In the genomic region with DNA sequence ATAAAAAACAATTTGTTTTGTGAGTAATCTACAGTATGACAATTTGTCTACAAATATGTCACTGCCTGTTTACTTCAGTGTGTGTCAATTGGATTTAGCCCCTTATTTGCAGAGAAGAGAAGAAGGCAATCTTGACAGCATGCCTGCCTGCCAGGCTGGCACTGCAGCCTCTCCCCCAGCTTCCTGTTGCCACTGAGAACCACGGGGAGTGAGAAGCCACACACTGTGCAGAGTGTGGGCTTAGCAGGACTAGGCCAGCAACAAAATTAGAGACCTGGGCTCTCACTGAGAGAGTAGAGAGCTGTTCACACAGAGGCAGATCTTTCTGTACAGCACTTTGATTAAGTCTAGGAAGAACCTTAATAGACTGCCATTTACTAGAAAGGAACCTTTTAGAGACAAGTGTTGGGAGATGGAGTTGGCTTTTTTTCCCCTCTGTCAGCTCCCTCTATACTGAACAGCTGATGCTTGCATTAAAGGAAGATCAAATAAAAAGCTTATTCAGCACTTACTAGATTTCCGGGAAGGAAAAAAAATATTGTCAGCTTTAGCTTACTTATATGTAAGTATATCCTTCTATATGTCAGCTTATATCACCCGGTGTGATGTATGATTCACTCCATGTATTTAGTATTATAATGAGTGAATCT, we compare ENCODE assay signal across 15 cellular contexts.
DNase-seq lines count a peak whose midpoint lies in the region; ATAC-seq and TF ChIP-seq lines count a peak whose summit lies in the region.
"Had no signal": no experiment of that assay in that cellular context is flagged by ENCODE, and none has a peak within 500 bp of the region (broad histone marks: within the 10 kb centered on the region; RNA-seq: fewer than 3 reads in every experiment).

No MANE protein-coding gene starts in this region.

- peaks cover 12% of the 10 kb centered on the region for H3F3A ChIP-seq in neural progenitor cell (ENCODE audit: low read depth)

- H3K9me3 ChIP-seq in neural progenitor cell (ENCODE audit: low read depth) = no peaks in the 10 kb centered on the region
- no peaks in the 10 kb centered on the region for H3K9me3 ChIP-seq in CD8-positive, alpha-beta memory T cell (ENCODE audit: low read length)
- H3K9me3 ChIP-seq in naive thymus-derived CD4-positive, alpha-beta T cell (ENCODE audit: control insufficient read depth in 2 of 3, low read length in 3 of 3) = no peaks in the 10 kb centered on the region
- H3K9me3 ChIP-seq: SK-N-SH had no signal

- H3K9me3 Mint-ChIP-seq in neural progenitor cell = peaks cover 11% of the 10 kb centered on the region
- H3K9me3 Mint-ChIP-seq in CD8-positive, alpha-beta memory T cell = peaks cover 0 to 49% (median 3%) of the 10 kb centered on the region in 5 donors
- H3K9me3 Mint-ChIP-seq in naive thymus-derived CD4-positive, alpha-beta T cell = peaks cover 0 to 30% (median 2%) of the 10 kb centered on the region in 11 donors

- no peaks in the 10 kb centered on the region for H3K27me3 Mint-ChIP-seq in neural progenitor cell (ENCODE audit: insufficient read depth, low read depth)
- no peaks in the 10 kb centered on the region for H3K27me3 Mint-ChIP-seq in CD8-positive, alpha-beta memory T cell
- H3K27me3 Mint-ChIP-seq in naive thymus-derived CD4-positive, alpha-beta T cell = no peaks in the 10 kb centered on the region
- H3K27me3 Mint-ChIP-seq: activated T-helper 17 cell treated with anti-CD3 and anti-CD28 coated beads, Interleukin-2, amount 50 U/mL, for 72 hours; CD4-positive, CD25-positive, alpha-beta regulatory T cell had no signal

- ATAC-seq in GM21390 (IDR thresholded peaks at IDR 0.05; ENCODE audit: unreplicated experiment) = no peak
- ATAC-seq in naive thymus-derived CD4-positive, alpha-beta T cell = no peak
- ATAC-seq: activated T-helper 17 cell treated with anti-CD3 and anti-CD28 coated beads, Interleukin-2, amount 50 U/mL, for 72 hours; gastroesophageal sphincter had no signal

- H3K4me2 ChIP-seq in neural progenitor cell = no peak overlapping the region
- H3K4me2 ChIP-seq: SK-N-SH had no signal

- H3K79me2 ChIP-seq in neural progenitor cell (ENCODE audit: low read depth) = no peaks in the 10 kb centered on the region

- H2AFZ ChIP-seq in neural progenitor cell (replicated peaks) = peak overlapping the region; percentile 61

- no peak overlapping the region for H3K4me3 ChIP-seq in neural progenitor cell
- no peak overlapping the region for H3K4me3 ChIP-seq in CD8-positive, alpha-beta memory T cell (ENCODE audit: low read length)
- no peak overlapping the region for H3K4me3 ChIP-seq in naive thymus-derived CD4-positive, alpha-beta T cell (ENCODE audit: low read length)
- H3K4me3 ChIP-seq: gastroesophageal sphincter had no signal

- peaks cover 29% of the 10 kb centered on the region for H3K4me1 Mint-ChIP-seq in neural progenitor cell
- no peaks in the 10 kb centered on the region for H3K4me1 Mint-ChIP-seq in CD8-positive, alpha-beta memory T cell
- H3K4me1 Mint-ChIP-seq in naive thymus-derived CD4-positive, alpha-beta T cell = no peaks in the 10 kb centered on the region
- H3K4me1 Mint-ChIP-seq: activated T-helper 17 cell treated with anti-CD3 and anti-CD28 coated beads, Interleukin-2, amount 50 U/mL, for 72 hours; CD4-positive, CD25-positive, alpha-beta regulatory T cell had no signal

- no peak overlapping the region for H3K9ac ChIP-seq in neural progenitor cell
- H3K9ac ChIP-seq: SK-N-SH had no signal

- no peaks in the 10 kb centered on the region for H3K27me3 ChIP-seq in neural progenitor cell
- no peaks in the 10 kb centered on the region for H3K27me3 ChIP-seq in CD8-positive, alpha-beta memory T cell (ENCODE audit: insufficient read depth, low read length, poor library complexity, severe bottlenecking)
- no peaks in the 10 kb centered on the region for H3K27me3 ChIP-seq in naive thymus-derived CD4-positive, alpha-beta T cell (ENCODE audit: control insufficient read depth in 2 of 2, insufficient read depth in 2 of 2, low read length in 2 of 2)
- H3K27me3 ChIP-seq: gastroesophageal sphincter had no signal

- H4K20me1 ChIP-seq in neural progenitor cell (ENCODE audit: low read depth) = no peaks in the 10 kb centered on the region

- H3K4me3 Mint-ChIP-seq in neural progenitor cell = no peak overlapping the region
- H3K4me3 Mint-ChIP-seq in CD8-positive, alpha-beta memory T cell = no peak overlapping the region
- H3K4me3 Mint-ChIP-seq in naive thymus-derived CD4-positive, alpha-beta T cell = no peak overlapping the region
- H3K4me3 Mint-ChIP-seq: activated T-helper 17 cell treated with anti-CD3 and anti-CD28 coated beads, Interleukin-2, amount 50 U/mL, for 72 hours; CD4-positive, CD25-positive, alpha-beta regulatory T cell had no signal

- POLR2A ChIA-PET in CD8-positive, alpha-beta memory T cell (lab: Charles Lee) = no interaction called here
- POLR2A ChIA-PET in naive thymus-derived CD4-positive, alpha-beta T cell (lab: Charles Lee) = no interaction called here

- DNase-seq in HT1080 (ENCODE audit: low read depth) (peak; percentile 20), NCI-H2227 (lab: John Stamatoyannopoulos, UW; ENCODE audit: unreplicated experiment) (peak; percentile 53), astrocyte of the hippocampus (ENCODE audit: low read depth, low spot score) (peak; percentile 3), neural progenitor cell (ENCODE audit: low spot score) (peak; percentile 49)
- no peak for DNase-seq in CD8-positive, alpha-beta memory T cell
- DNase-seq in naive thymus-derived CD4-positive, alpha-beta T cell = no peak
- DNase-seq: activated CD4-positive, alpha-beta T cell treated with anti-CD3 and anti-CD28 coated beads for 4 hours; aorta; CD4-positive, CD25-positive, alpha-beta regulatory T cell; Karpas-422; kidney; SK-N-SH had no signal

- CTCF ChIA-PET in CD8-positive, alpha-beta memory T cell (lab: Charles Lee) = no interaction called here
- CTCF ChIA-PET in naive thymus-derived CD4-positive, alpha-beta T cell (lab: Charles Lee) = no interaction called here

- TF ChIP-seq CTCF in neural progenitor cell (IDR thresholded peaks at IDR 0.05) = no peak

- peak overlapping the region; percentile 58 for H3K27ac Mint-ChIP-seq in neural progenitor cell
- H3K27ac Mint-ChIP-seq in CD8-positive, alpha-beta memory T cell = no peak overlapping the region
- no peak overlapping the region for H3K27ac Mint-ChIP-seq in naive thymus-derived CD4-positive, alpha-beta T cell
- H3K27ac Mint-ChIP-seq: activated T-helper 17 cell treated with anti-CD3 and anti-CD28 coated beads, Interleukin-2, amount 50 U/mL, for 72 hours; CD4-positive, CD25-positive, alpha-beta regulatory T cell had no signal

- H3K4me1 ChIP-seq in neural progenitor cell = peaks cover 38% of the 10 kb centered on the region
- no peaks in the 10 kb centered on the region for H3K4me1 ChIP-seq in CD8-positive, alpha-beta memory T cell (ENCODE audit: insufficient read depth, low read length)
- no peaks in the 10 kb centered on the region for H3K4me1 ChIP-seq in naive thymus-derived CD4-positive, alpha-beta T cell (ENCODE audit: control insufficient read depth in 2 of 2, insufficient read depth in 2 of 2, low read length in 2 of 2)
- H3K4me1 ChIP-seq: gastroesophageal sphincter had no signal

- peaks cover 11% of the 10 kb centered on the region for H3K36me3 Mint-ChIP-seq in neural progenitor cell
- H3K36me3 Mint-ChIP-seq in CD8-positive, alpha-beta memory T cell = no peaks in the 10 kb centered on the region
- no peaks in the 10 kb centered on the region for H3K36me3 Mint-ChIP-seq in naive thymus-derived CD4-positive, alpha-beta T cell
- H3K36me3 Mint-ChIP-seq: CD4-positive, CD25-positive, alpha-beta regulatory T cell had no signal

- peak overlapping the region; percentile 8 for H3K27ac ChIP-seq in neural progenitor cell
- H3K27ac ChIP-seq in CD8-positive, alpha-beta memory T cell (ENCODE audit: low read depth, low read length) = no peak overlapping the region
- H3K27ac ChIP-seq in naive thymus-derived CD4-positive, alpha-beta T cell (ENCODE audit: low read depth, low read length) = no peak overlapping the region
- H3K27ac ChIP-seq: gastroesophageal sphincter had no signal

- peaks cover 3% of the 10 kb centered on the region for H3K36me3 ChIP-seq in neural progenitor cell
- no peaks in the 10 kb centered on the region for H3K36me3 ChIP-seq in CD8-positive, alpha-beta memory T cell (ENCODE audit: insufficient read depth, low read length)
- H3K36me3 ChIP-seq in naive thymus-derived CD4-positive, alpha-beta T cell (ENCODE audit: control insufficient read depth in 2 of 3, insufficient read depth in 3 of 3, low read length in 3 of 3) = no peaks in the 10 kb centered on the region
- H3K36me3 ChIP-seq: gastroesophageal sphincter had no signal

- intact Hi-C loops in naive thymus-derived CD4-positive, alpha-beta T cell (cut with micrococcal nuclease) = no loop called here

Comparison
In these comparisons a context has a peak if more than half of its experiments do, and no peak if none do; other contexts are left out.
1. DNase-seq: peak in HT1080 (single experiment), NCI-H2227 (single experiment), astrocyte of the hippocampus (single experiment) and neural progenitor cell (single experiment); none in CD8-positive, alpha-beta memory T cell (0 of 5) and naive thymus-derived CD4-positive, alpha-beta T cell (0 of 9).